In genomic region chr13:101341464-101341863, GRCh38 we compare ENCODE assay signal across 17 cellular contexts.
"Had no signal": no experiment of that assay in that cellular context is flagged by ENCODE, and none has a peak within 500 bp of the region (broad histone marks: within the 10 kb centered on the region; RNA-seq: fewer than 3 reads in every experiment).

No MANE protein-coding gene starts in this region.

- DNase-seq: activated CD4-positive, alpha-beta T cell treated with anti-CD3 and anti-CD28 coated beads, Interleukin-2, amount 50 U/mL, for 1 hour; activated naive CD4-positive, alpha-beta T cell treated with anti-CD3 and anti-CD28 coated beads, Interleukin-2, amount 50 U/mL, for 16 hours; activated T-cell treated with anti-CD3 and anti-CD28 coated beads for 4 hours; amniotic stem cell; cerebellar nuclear complex; endodermal cell; gastrocnemius medialis; kidney; left ventricle myocardium superior; mesendoderm; occipital lobe; sigmoid colon; stimulated activated CD4-positive, alpha-beta T cell treated with anti-CD3 and anti-CD28 coated beads, Interleukin-4, amount 100 ng/mL, for 1 hour; stimulated activated CD8-positive, alpha-beta memory T cell treated with anti-CD3 and anti-CD28 coated beads, Interleukin-4, amount 100 ng/mL, for 48 hours; stimulated activated naive CD8-positive, alpha-beta T cell treated with anti-CD3 and anti-CD28 coated beads, Interleukin-15, Interleukin-2, amounts not matched to agents 100 U/mL and 50 U/mL, for 24 hours; upper lobe of left lung had no signal

- H3K9me3 ChIP-seq: gastrocnemius medialis, sigmoid colon, suprapubic skin had no signal

- H3K4me1 ChIP-seq: gastrocnemius medialis, sigmoid colon, suprapubic skin, upper lobe of left lung had no signal

- H3K4me3 ChIP-seq: gastrocnemius medialis, sigmoid colon, suprapubic skin, upper lobe of left lung had no signal

- H3K27ac ChIP-seq: gastrocnemius medialis, sigmoid colon, suprapubic skin, upper lobe of left lung had no signal

- H3K36me3 ChIP-seq: gastrocnemius medialis, sigmoid colon, suprapubic skin, upper lobe of left lung had no signal

- ATAC-seq: gastrocnemius medialis; left ventricle myocardium superior; stimulated activated naive CD8-positive, alpha-beta T cell treated with anti-CD3 and anti-CD28 coated beads, Interleukin-15, Interleukin-2, amounts not matched to agents 100 U/mL and 50 U/mL, for 24 hours had no signal

- H3K27me3 ChIP-seq: gastrocnemius medialis, sigmoid colon, suprapubic skin, upper lobe of left lung had no signal
